In genomic region chrX:72105436-72105835, GRCh38 we compare ENCODE assay signal across 11 cellular contexts. TPM values are rescaled to one million over a fixed set of nuclear protein-coding genes. Genes with fewer than 3 reads are reported as not detected.
A peak's percentile ranks its signal among the peaks of the same experiment; 100 is the strongest.
DNase-seq lines count a peak whose midpoint lies in the region; ATAC-seq and TF ChIP-seq lines count a peak whose summit lies in the region.
"Had no signal": no experiment of that assay in that cellular context is flagged by ENCODE, and none has a peak within 500 bp of the region (broad histone marks: within the 10 kb centered on the region; RNA-seq: fewer than 3 reads in every experiment).

No MANE protein-coding gene starts in this region.

- no peak for TF ChIP-seq EP300 in tibial nerve (IDR thresholded peaks at IDR 0.05)

- H3K4me3 ChIP-seq in naive thymus-derived CD4-positive, alpha-beta T cell (ENCODE audit: low read length): no peak overlapping the region
- H3K4me3 ChIP-seq in tibial nerve: no peak overlapping the region
- H3K4me3 ChIP-seq: MG63, right lobe of liver, thyroid gland had no signal

- no peaks in the 10 kb centered on the region for H3K9me3 ChIP-seq in naive thymus-derived CD4-positive, alpha-beta T cell (ENCODE audit: control insufficient read depth in 2 of 3, low read length in 3 of 3)
- no peaks in the 10 kb centered on the region for H3K9me3 ChIP-seq in tibial nerve
- H3K9me3 ChIP-seq: MG63, right lobe of liver, thyroid gland had no signal

- peak; percentile 49 for DNase-seq in T follicular helper cell (ENCODE audit: low read depth)
- DNase-seq in naive thymus-derived CD4-positive, alpha-beta T cell: peak in 7 of 9 donors; percentile 25 to 72 (median 55)
- DNase-seq in caudate nucleus (lab: John Stamatoyannopoulos, UW): no peak
- no peak for DNase-seq in tibial nerve (ENCODE audit: low spot score in 2 of 2)
- DNase-seq in ecto neural progenitor cell (ENCODE audit: low spot score): no peak
- DNase-seq in HUDEP-2 (lab: John Stamatoyannopoulos, UW; ENCODE audit: unreplicated experiment in 76 of 76): no peak
- DNase-seq: MG63, right lobe of liver, thyroid gland had no signal

- H3K4me1 Mint-ChIP-seq in naive thymus-derived CD4-positive, alpha-beta T cell: peaks cover 10 to 37% (median 28%) of the 10 kb centered on the region in 7 donors

- no peaks in the 10 kb centered on the region for H3K27me3 ChIP-seq in naive thymus-derived CD4-positive, alpha-beta T cell (ENCODE audit: control insufficient read depth in 2 of 2, insufficient read depth in 2 of 2, low read length in 2 of 2)
- peaks cover 0 to 6% of the 10 kb centered on the region in 2 donors for H3K27me3 ChIP-seq in tibial nerve
- H3K27me3 ChIP-seq: MG63, right lobe of liver, thyroid gland had no signal

- H3K4me3 Mint-ChIP-seq in naive thymus-derived CD4-positive, alpha-beta T cell: peak overlapping the region in 2 of 10 donors; percentile 13 to 57

- H3K27me3 Mint-ChIP-seq in naive thymus-derived CD4-positive, alpha-beta T cell: peaks cover 0 to 57% (median 5%) of the 10 kb centered on the region in 5 donors

- H3K4me1 ChIP-seq in naive thymus-derived CD4-positive, alpha-beta T cell (ENCODE audit: control insufficient read depth in 2 of 2, insufficient read depth in 2 of 2, low read length in 2 of 2): peaks cover 23 to 59% of the 10 kb centered on the region in 2 donors
- H3K4me1 ChIP-seq in tibial nerve: no peaks in the 10 kb centered on the region

- H3K36me3 ChIP-seq in naive thymus-derived CD4-positive, alpha-beta T cell (ENCODE audit: control insufficient read depth in 2 of 3, insufficient read depth in 3 of 3, low read length in 3 of 3): no peaks in the 10 kb centered on the region
- H3K36me3 ChIP-seq in tibial nerve: no peaks in the 10 kb centered on the region
- H3K36me3 ChIP-seq: MG63, right lobe of liver, thyroid gland had no signal

- intact Hi-C loops in naive thymus-derived CD4-positive, alpha-beta T cell (cut with micrococcal nuclease): loop anchor here in 1 of 2 donors (1.0 to 2.0 kb wide), 2 partner anchors 21 to 87 kb away; no protein-coding TSS in a partner anchor

- H3K36me3 Mint-ChIP-seq in naive thymus-derived CD4-positive, alpha-beta T cell: no peaks in the 10 kb centered on the region

- TF ChIP-seq POLR2A in tibial nerve (IDR thresholded peaks at IDR 0.05): no peak

- H3K27ac Mint-ChIP-seq in naive thymus-derived CD4-positive, alpha-beta T cell: peak overlapping the region in 4 of 9 donors; percentile 15 to 81 (median 41)

- peak; percentile 59 for ATAC-seq in GM18909 (IDR thresholded peaks at IDR 0.05; ENCODE audit: poor library complexity, unreplicated experiment)
- peak; percentile 54 for ATAC-seq in HG02852 (IDR thresholded peaks at IDR 0.05; ENCODE audit: unreplicated experiment)
- peak; percentile 71 for ATAC-seq in naive thymus-derived CD4-positive, alpha-beta T cell
- ATAC-seq: right lobe of liver had no signal

- H3K27ac ChIP-seq in naive thymus-derived CD4-positive, alpha-beta T cell (ENCODE audit: low read depth, low read length): no peak overlapping the region
- H3K27ac ChIP-seq in caudate nucleus (ENCODE audit: low read depth, low read length) (no peak overlapping the region), tibial nerve (no peak overlapping the region)
- H3K27ac ChIP-seq: right lobe of liver, thyroid gland had no signal

- no peak for TF ChIP-seq CTCF in tibial nerve (IDR thresholded peaks at IDR 0.05)

- POLR2A ChIA-PET in naive thymus-derived CD4-positive, alpha-beta T cell (lab: Charles Lee): interaction anchor here (0.7 kb wide), 1 partner anchor 464 kb away, joined by 4 read pairs; no protein-coding TSS in a partner anchor

- peaks cover 0 to 3% (median 0%) of the 10 kb centered on the region in 11 donors for H3K9me3 Mint-ChIP-seq in naive thymus-derived CD4-positive, alpha-beta T cell

- CTCF ChIA-PET in naive thymus-derived CD4-positive, alpha-beta T cell (lab: Charles Lee): no interaction called here

- 73 to 87% methylated on average over 6 of the region's 6 CpGs for WGBS in tibial nerve, 2 donors

RNA-seq across cellular contexts. Expression of gene RTL5, which starts 26.3 kb away (rescaled TPM):
- 1 to 10 TPM in 1 of 5 experiments, under 1 TPM in 4; 0.08 to 2.1 (median 0.19) TPM for total RNA-seq in naive thymus-derived CD4-positive, alpha-beta T cell
- polyA plus RNA-seq in naive thymus-derived CD4-positive, alpha-beta T cell: not detected
- 10 to 100 TPM in 1 of 4 donors, 1 to 10 TPM in 3; 6.5 to 14.7 (median 7.8) TPM for total RNA-seq in tibial nerve

Comparison
In these comparisons a context has a peak if more than half of its experiments do, and no peak if none do; other contexts are left out.
1. DNase-seq: peak in T follicular helper cell (single experiment) and naive thymus-derived CD4-positive, alpha-beta T cell (7 of 9); none in caudate nucleus (0 of 61), tibial nerve (0 of 2), ecto neural progenitor cell (single experiment) and HUDEP-2 (0 of 76).
2. Peak in every context shown above with its lines, with median percentiles within 50 percentile points of each other: ATAC-seq.